In genomic region chrX:11890843-11891514, GRCh38 we compare ENCODE assay signal across 13 cellular contexts.
DNase-seq lines count a peak whose midpoint lies in the region; FAIRE-seq and TF ChIP-seq lines count a peak whose summit lies in the region.
"Had no signal": no experiment of that assay in that cellular context is flagged by ENCODE, and none has a peak within 500 bp of the region (broad histone marks: within the 10 kb centered on the region; RNA-seq: fewer than 3 reads in every experiment).

No MANE protein-coding gene starts in this region.

- no peaks in the 10 kb centered on the region for H3K36me3 ChIP-seq in ovary
- H3K36me3 ChIP-seq: HAP-1, stomach had no signal

- TF ChIP-seq POLR2A in ovary (IDR thresholded peaks at IDR 0.05) = no peak

- H3K4me1 ChIP-seq in ovary (ENCODE audit: insufficient read depth) = no peaks in the 10 kb centered on the region
- H3K4me1 ChIP-seq: HAP-1, stomach had no signal

- TF ChIP-seq CTCF in fibroblast of pulmonary artery (IDR thresholded peaks at IDR 0.05; ENCODE audit: low read length, missing control alignments) (no peak), ovary (IDR thresholded peaks at IDR 0.05) (no peak)

- intact Hi-C loops in posterior cingulate gyrus (cut with DNase I) (no loop called here), ovary (cut with DNase I) (no loop called here)

- DNase-seq in HTR-8/SVneo (ENCODE audit: insufficient read length, low spot score) (no peak), OCI-M1 (lab: John Stamatoyannopoulos, UW) (peak; percentile 0), fibroblast of pulmonary artery (ENCODE audit: low read depth) (peak; percentile 65), posterior cingulate gyrus (peak; percentile 16 to 89 (median 46)), NCI-H226 (no peak), ovary (no peak), HPDE6-E6E7 (ENCODE audit: extremely low spot score) (no peak), HEK293T (ENCODE audit: extremely low spot score) (no peak)
- DNase-seq: activated CD4-positive, CD25-positive, alpha-beta regulatory T cell treated with anti-CD3 and anti-CD28 coated beads, Interleukin-2, amount 50 U/mL, for 72 hours; activated T-cell treated with anti-CD3 and anti-CD28 coated beads, Interleukin-2, amount 50 U/mL, for 48 hours; stimulated activated CD4-positive, alpha-beta T cell treated with anti-CD3 and anti-CD28 coated beads, Interleukin-4, amount 100 ng/mL, for 4 hours; stomach had no signal

- WGBS in ovary, 3 donors = 19 to 24% (median 20%) methylated on average over 6 of the region's 6 CpGs

- POLR2A ChIA-PET in HEK293T (lab: Yijun Ruan, JAX) = no interaction called here

- CTCF ChIA-PET in HEK293T (lab: Yijun Ruan, JAX) = no interaction called here

- no peaks in the 10 kb centered on the region for H3K27me3 ChIP-seq in ovary
- H3K27me3 ChIP-seq: stomach had no signal

- FAIRE-seq in HTR-8/SVneo (lab: Jason Lieb, UNC) = peak; percentile 4

- no peaks in the 10 kb centered on the region for H3K9me3 ChIP-seq in ovary
- H3K9me3 ChIP-seq: HAP-1 had no signal

- H3K27ac ChIP-seq in ovary = no peak overlapping the region
- H3K27ac ChIP-seq: stomach had no signal

- H3K4me3 ChIP-seq in fibroblast of pulmonary artery (replicated peaks; ENCODE audit: low read depth, low read length) (no peak overlapping the region), ovary (no peak overlapping the region)
- H3K4me3 ChIP-seq: HAP-1, stomach had no signal

- no peak for TF ChIP-seq EP300 in ovary (IDR thresholded peaks at IDR 0.05)

TF ChIP-seq in HEK293T, 16 proteins besides CTCF, POLR2A, EP300 and RAD21:
- TF ChIP-seq FOXK2 (IDR thresholded peaks at IDR 0.05) (no peak), BHLHE40 (IDR thresholded peaks at IDR 0.05; ENCODE audit: borderline replicate concordance) (no peak), SP1 (IDR thresholded peaks at IDR 0.05) (no peak), ELF4 (IDR thresholded peaks at IDR 0.05) (no peak), FOXM1 (IDR thresholded peaks at IDR 0.05; ENCODE audit: borderline replicate concordance) (no peak), LEF1 (IDR thresholded peaks at IDR 0.05; ENCODE audit: borderline replicate concordance) (no peak), ZNF384 (IDR thresholded peaks at IDR 0.05) (no peak), FOXA1 (IDR thresholded peaks at IDR 0.05) (no peak), CTBP1 (IDR thresholded peaks at IDR 0.05; ENCODE audit: borderline replicate concordance) (no peak), ARNT (IDR thresholded peaks at IDR 0.05) (no peak), SUZ12 (IDR thresholded peaks at IDR 0.05) (no peak), NFRKB (IDR thresholded peaks at IDR 0.05) (no peak), TARDBP (IDR thresholded peaks at IDR 0.05) (no peak), L3MBTL2 (conservative IDR thresholded peaks at IDR 0.05) (no peak), HDGF (IDR thresholded peaks at IDR 0.05; ENCODE audit: borderline replicate concordance) (no peak)
- TF ChIP-seq, protein P1, sequence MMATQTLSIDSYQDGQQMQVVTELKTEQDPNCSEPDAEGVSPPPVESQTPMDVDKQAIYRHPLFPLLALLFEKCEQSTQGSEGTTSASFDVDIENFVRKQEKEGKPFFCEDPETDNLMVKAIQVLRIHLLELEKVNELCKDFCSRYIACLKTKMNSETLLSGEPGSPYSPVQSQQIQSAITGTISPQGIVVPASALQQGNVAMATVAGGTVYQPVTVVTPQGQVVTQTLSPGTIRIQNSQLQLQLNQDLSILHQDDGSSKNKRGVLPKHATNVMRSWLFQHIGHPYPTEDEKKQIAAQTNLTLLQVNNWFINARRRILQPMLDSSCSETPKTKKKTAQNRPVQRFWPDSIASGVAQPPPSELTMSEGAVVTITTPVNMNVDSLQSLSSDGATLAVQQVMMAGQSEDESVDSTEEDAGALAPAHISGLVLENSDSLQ (IDR thresholded peaks at IDR 0.05) = no peak

Comparison
In these comparisons a context has a peak if more than half of its experiments do, and no peak if none do; other contexts are left out.
1. DNase-seq: peak in OCI-M1 (single experiment), fibroblast of pulmonary artery (single experiment) and posterior cingulate gyrus (10 of 10); none in HTR-8/SVneo (single experiment), NCI-H226 (single experiment), ovary (0 of 5), HPDE6-E6E7 (single experiment) and HEK293T (single experiment).